22 cellular contexts compared by ENCODE assay signal in the genomic region with DNA sequence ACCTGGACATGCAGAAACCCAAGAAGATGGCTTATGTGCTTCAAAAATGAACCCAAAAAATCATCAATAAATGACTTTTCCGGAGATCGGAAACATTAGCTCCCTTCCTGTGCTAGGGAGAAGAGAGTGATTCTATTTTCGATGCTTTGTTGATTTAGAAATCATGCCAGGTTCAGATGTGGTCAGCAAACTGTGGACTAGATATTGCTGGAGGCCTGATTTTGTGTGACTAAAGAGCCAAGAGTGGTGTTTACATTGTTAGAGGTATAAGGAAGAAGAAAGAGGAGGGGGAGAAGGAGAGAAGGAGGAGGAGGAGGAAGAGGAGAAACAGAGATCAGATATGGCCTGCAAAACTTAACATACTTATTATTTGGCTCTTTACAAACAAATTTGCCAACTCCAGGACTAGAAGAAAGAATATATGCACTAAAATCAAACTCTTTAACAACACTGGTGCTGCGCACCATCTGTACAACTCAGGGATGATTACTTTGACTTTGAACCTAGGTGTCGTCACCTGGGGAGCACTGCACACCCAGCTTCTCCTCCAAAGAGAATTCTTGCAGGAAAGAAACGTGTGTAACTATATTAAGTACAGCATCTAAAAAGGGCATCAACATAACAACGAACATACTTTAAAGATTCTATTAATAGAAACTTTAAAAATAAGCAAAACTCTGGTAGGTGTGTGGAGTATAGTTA.
DNase-seq lines count a peak whose midpoint lies in the region; ATAC-seq, FAIRE-seq and TF ChIP-seq lines count a peak whose summit lies in the region.
"Had no signal": no experiment of that assay in that cellular context is flagged by ENCODE, and none has a peak within 500 bp of the region (broad histone marks: within the 10 kb centered on the region; RNA-seq: fewer than 3 reads in every experiment).

No MANE protein-coding gene starts in this region.

- H3K36me3 Mint-ChIP-seq in Calu3 (ENCODE audit: insufficient read depth, unreplicated experiment) = no peaks in the 10 kb centered on the region
- H3K36me3 Mint-ChIP-seq: CD8-positive, alpha-beta memory T cell had no signal

- peak overlapping the region; percentile 4 for H3K27ac Mint-ChIP-seq in Calu3 (ENCODE audit: unreplicated experiment)
- H3K27ac Mint-ChIP-seq: CD8-positive, alpha-beta memory T cell had no signal

- 47 to 54% methylated on average over 7 of the region's 7 CpGs for WGBS in heart right ventricle, 2 donors

- peaks cover 20% of the 10 kb centered on the region for H3K4me1 ChIP-seq in MM.1S (ENCODE audit: low read length)
- peaks cover 0 to 9% (median 0%) of the 10 kb centered on the region in 9 donors for H3K4me1 ChIP-seq in heart right ventricle

- H3F3A ChIP-seq in MM.1S (ENCODE audit: insufficient read depth, low read length) = 0 out of 2 replicates have a peak, but pooled peaks cover 5% of the 10 kb centered on the region

- H3K27ac ChIP-seq in MM.1S (ENCODE audit: low read length) (no peak overlapping the region), heart right ventricle (no peak overlapping the region)
- H3K27ac ChIP-seq: C4-2B, SK-N-MC had no signal

- H3K4me3 ChIP-seq in MM.1S (ENCODE audit: low read length) (no peak overlapping the region), astrocyte of the spinal cord (ENCODE audit: low read depth, low read length) (no peak overlapping the region), heart right ventricle (no peak overlapping the region)
- H3K4me3 ChIP-seq: SK-N-MC had no signal

- peak; percentile 71 for ATAC-seq in left colon
- ATAC-seq in heart right ventricle = no peak

- 0 out of 2 replicates have a peak overlapping the region, but pooled peaks have one; percentile 11 for H2AFZ ChIP-seq in MM.1S (ENCODE audit: low read length)

- no peaks in the 10 kb centered on the region for H4K20me1 ChIP-seq in MM.1S (ENCODE audit: insufficient read depth, low read length)

- TF ChIP-seq CTCF in Calu3 (IDR thresholded peaks at IDR 0.05; ENCODE audit: unreplicated experiment) = no peak
- TF ChIP-seq CTCF in MM.1S (IDR thresholded peaks at IDR 0.05; ENCODE audit: low read length) = no peak
- no peak for TF ChIP-seq CTCF in astrocyte of the spinal cord (IDR thresholded peaks at IDR 0.05; ENCODE audit: low read depth, low read length)
- TF ChIP-seq CTCF in heart right ventricle (IDR thresholded peaks at IDR 0.05) = no peak

- H3K9me3 ChIP-seq in MM.1S (replicated peaks; ENCODE audit: insufficient read depth, low read length) (no peaks in the 10 kb centered on the region), heart right ventricle (no peaks in the 10 kb centered on the region)

- no peak for DNase-seq in Calu3
- no peak for DNase-seq in MM.1S
- DNase-seq in astrocyte of the spinal cord (ENCODE audit: low read depth, low spot score) = peak; percentile 56
- DNase-seq in left colon = no peak
- DNase-seq in heart right ventricle = no peak
- DNase-seq in RCC 7860 (ENCODE audit: low spot score) = no peak
- no peak for DNase-seq in COLO829 (ENCODE audit: low spot score)
- no peak for DNase-seq in DMS153 (lab: John Stamatoyannopoulos, UW)
- DNase-seq: CD8-positive, alpha-beta memory T cell; Karpas-422; NCI-H1436; NCI-H1930; NCI-H2171; NCI-H524 treated with DMSO at 0.1 percent for 48 hours; NCI-H82; OCI-M1; RPMI8226; SHP77 treated with DMSO at 0.1 percent for 48 hours had no signal

- FAIRE-seq in RCC 7860 (lab: Jason Lieb, UNC) = no peak
- FAIRE-seq: A204.1, D721Med had no signal

- no peak overlapping the region for H3K4me2 ChIP-seq in MM.1S (ENCODE audit: low read depth, low read length)

- H3K27me3 Mint-ChIP-seq in Calu3 (ENCODE audit: unreplicated experiment) = no peaks in the 10 kb centered on the region
- H3K27me3 Mint-ChIP-seq: CD8-positive, alpha-beta memory T cell had no signal

- H3K36me3 ChIP-seq in MM.1S (replicated peaks; ENCODE audit: insufficient read depth, low read length) = no peaks in the 10 kb centered on the region
- H3K36me3 ChIP-seq in heart right ventricle = no peaks in the 10 kb centered on the region

- H3K9me2 ChIP-seq in MM.1S (replicated peaks; ENCODE audit: insufficient read depth, low read length) = no peaks in the 10 kb centered on the region

- peaks cover 52% of the 10 kb centered on the region for H3K4me1 Mint-ChIP-seq in Calu3 (ENCODE audit: low read depth, unreplicated experiment)

- CTCF ChIA-PET in Calu3 (lab: Charles Lee) = no interaction called here

- no peaks in the 10 kb centered on the region for H3K79me2 ChIP-seq in MM.1S (ENCODE audit: low read length)

- H3K27me3 ChIP-seq in MM.1S (replicated peaks; ENCODE audit: insufficient read depth, low read length) = no peaks in the 10 kb centered on the region
- peaks cover 0 to 3% (median 0%) of the 10 kb centered on the region in 7 donors for H3K27me3 ChIP-seq in heart right ventricle

- BruUV-seq in Calu3 (replicated peaks; lab: Mats Ljungman, UMichigan) = no TSS peak

- in situ Hi-C loops in astrocyte of the spinal cord (cut with HindIII; ENCODE audit: low sequenced_read_pairs) = no loop called here

- H3K9ac ChIP-seq in MM.1S (ENCODE audit: low read length) = no peak overlapping the region

- H3K9me3 Mint-ChIP-seq in Calu3 (ENCODE audit: low read depth, unreplicated experiment) = peaks cover 4% of the 10 kb centered on the region
- H3K9me3 Mint-ChIP-seq: CD8-positive, alpha-beta memory T cell had no signal

- no peak overlapping the region for H3K4me3 Mint-ChIP-seq in Calu3 (ENCODE audit: low read depth, unreplicated experiment)
- H3K4me3 Mint-ChIP-seq: CD8-positive, alpha-beta memory T cell had no signal

- intact Hi-C loops in Calu3 (cut with micrococcal nuclease; ENCODE audit: unreplicated experiment) (loop anchor here (5.0 kb wide), 1 partner anchor 536 kb away; no protein-coding TSS in a partner anchor), left colon (cut with DNase I, micrococcal nuclease) (loop anchor here in 1 of 2 donors (10.0 kb wide), 1 partner anchor 248 kb away; no protein-coding TSS in a partner anchor), heart right ventricle (cut with DNase I) (loop anchor here in 5 of 10 donors (5.0 to 10.0 kb wide), 4 partner anchors 251 to 2001 kb away; no protein-coding TSS in a partner anchor)
